ENCODE assay signal across 21 cellular contexts in genomic region chr5:10673407-10673806, GRCh38.
"Had no signal": no experiment of that assay in that cellular context is flagged by ENCODE, and none has a peak within 500 bp of the region (broad histone marks: within the 10 kb centered on the region; RNA-seq: fewer than 3 reads in every experiment).

No MANE protein-coding gene starts in this region.

- H3K27me3 ChIP-seq: foreskin keratinocyte, neutrophil, ovary, right atrium auricular region, tibial artery, upper lobe of right lung, vagina had no signal

- DNase-seq: erythroblast; foreskin keratinocyte; immature natural killer cell; kidney; left cardiac atrium; left ventricle myocardium superior; mesenchymal stem cell; naive B cell; ovary; stimulated activated CD4-positive, alpha-beta T cell treated with anti-CD3 and anti-CD28 coated beads, Interleukin-2, amount 100 ng/mL, for 48 hours; stimulated activated naive CD8-positive, alpha-beta T cell treated with anti-CD3 and anti-CD28 coated beads, Interleukin-15, Interleukin-2, amounts not matched to agents 100 U/mL and 50 U/mL, for 24 hours; tibial artery; upper lobe of right lung had no signal

- H3K4me3 Mint-ChIP-seq: dendritic cell treated with granulocyte-macrophage colony-stimulating factor and Interleukin-4, amounts not matched to agents 40 ng/mL and 50 ng/mL, for 4 days; immature natural killer cell; naive B cell; nephron had no signal

- H3K4me2 ChIP-seq: smooth muscle cell had no signal

- FAIRE-seq: endothelial cell of umbilical vein, kidney had no signal

- H3K36me3 ChIP-seq: ovary, vagina had no signal

- H3K9me3 Mint-ChIP-seq: nephron had no signal

- H3K27ac Mint-ChIP-seq: dendritic cell treated with granulocyte-macrophage colony-stimulating factor and Interleukin-4, amounts not matched to agents 40 ng/mL and 50 ng/mL, for 4 days; immature natural killer cell; nephron had no signal

- H3K4me3 ChIP-seq: lung, ovary, right atrium auricular region, smooth muscle cell, tibial artery, upper lobe of right lung, vagina had no signal

- H3K9me3 ChIP-seq: neutrophil, ovary, right atrium auricular region, upper lobe of right lung, vagina had no signal

- H3K4me1 ChIP-seq: foreskin keratinocyte, right atrium auricular region, tibial artery, upper lobe of right lung, vagina had no signal

- ATAC-seq: foreskin keratinocyte; left ventricle myocardium superior; stimulated activated naive CD8-positive, alpha-beta T cell treated with anti-CD3 and anti-CD28 coated beads, Interleukin-15, Interleukin-2, amounts not matched to agents 100 U/mL and 50 U/mL, for 24 hours; upper lobe of right lung had no signal

- H3K4me1 Mint-ChIP-seq: naive B cell, nephron had no signal

- H3K27ac ChIP-seq: foreskin keratinocyte, neutrophil, ovary, right atrium auricular region, tibial artery, upper lobe of right lung, vagina had no signal
